In the genomic region with DNA sequence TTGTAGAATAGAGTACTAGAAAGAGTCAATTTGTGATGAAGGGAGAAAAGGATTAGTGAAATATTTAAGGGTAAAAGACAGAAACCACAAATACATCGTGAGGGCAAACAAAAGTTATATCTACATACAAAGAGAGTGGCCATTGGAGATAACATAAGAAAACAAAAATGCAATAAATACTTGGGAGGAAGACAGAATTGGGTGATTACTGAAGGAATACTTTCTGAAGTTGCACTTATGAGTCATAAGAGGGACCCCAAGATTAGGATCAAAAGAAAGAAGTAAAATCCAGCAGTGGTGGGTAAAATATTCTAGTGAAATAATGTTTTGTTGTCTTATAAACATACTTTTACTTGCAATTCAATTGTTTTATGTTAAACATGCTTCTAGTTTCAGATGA, we compare ENCODE assay signal across 8 cellular contexts. TPM values are rescaled to one million over a fixed set of nuclear protein-coding genes. Genes with fewer than 3 reads are reported as not detected.
"Had no signal": no experiment of that assay in that cellular context is flagged by ENCODE, and none has a peak within 500 bp of the region (broad histone marks: within the 10 kb centered on the region; RNA-seq: fewer than 3 reads in every experiment).

No MANE protein-coding gene starts in this region.

- ATAC-seq: GM23338 had no signal

- H2AFZ ChIP-seq: GM23338 had no signal

- DNase-seq: H9, HCEC 1CT, IMR-90, KBM-7 had no signal

- H3K4me3 ChIP-seq: GM23338 had no signal

- H3K9ac ChIP-seq: KMS-11 had no signal

- H3K27ac ChIP-seq: KMS-11 had no signal

- H3K4me2 ChIP-seq: GM23338, KMS-11 had no signal

RNA-seq across cellular contexts. Expression of a gene that starts 53.7 kb away (rescaled TPM):
- total RNA-seq: H1, HT-29, IMR-90 had no signal
- polyA plus RNA-seq: IMR-90 had no signal
